ENCODE assay signal across 15 cellular contexts in the genomic region with DNA sequence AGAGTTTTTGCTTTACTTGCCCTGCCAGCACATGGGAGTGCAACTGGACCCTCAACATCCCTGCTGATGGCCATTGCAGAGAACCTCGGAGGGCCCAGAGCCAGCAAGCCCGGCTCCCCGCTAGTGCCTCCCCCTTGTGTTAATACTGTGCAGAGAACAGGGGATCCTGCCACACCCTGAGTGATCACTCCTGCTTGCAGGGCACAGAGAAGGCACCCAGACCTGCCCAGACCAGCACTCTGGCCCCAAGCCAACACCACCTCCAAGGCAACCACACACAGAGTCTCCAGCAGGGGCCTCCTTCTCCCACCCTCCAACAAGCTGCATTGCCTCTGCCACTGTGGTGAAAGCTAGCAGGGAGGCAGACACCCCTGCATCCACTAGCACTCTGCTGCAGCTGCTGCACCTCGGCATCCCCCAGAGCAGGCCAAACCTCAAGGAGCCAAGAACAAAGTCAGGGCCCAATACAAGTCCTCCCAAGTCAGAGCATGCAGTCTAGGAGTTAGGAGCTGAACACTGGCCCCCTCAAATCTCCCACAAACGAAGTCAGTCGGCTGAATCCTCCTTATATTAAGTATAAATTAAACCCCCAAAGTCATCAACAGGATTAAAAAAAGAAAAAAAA.
"Had no signal": no experiment of that assay in that cellular context is flagged by ENCODE, and none has a peak within 500 bp of the region (broad histone marks: within the 10 kb centered on the region; RNA-seq: fewer than 3 reads in every experiment).

No MANE protein-coding gene starts in this region.

- ATAC-seq: left colon had no signal

- H3K4me1 ChIP-seq: sigmoid colon, stomach, uterus had no signal

- H3K9me3 ChIP-seq: sigmoid colon, stomach, thoracic aorta, uterus had no signal

- DNase-seq: activated CD4-positive, alpha-beta T cell treated with anti-CD3 and anti-CD28 coated beads for 4 hours; activated naive CD4-positive, alpha-beta T cell; caudate nucleus; cortex of kidney; effector memory CD4-positive, alpha-beta T cell; erythroblast; left colon; stimulated activated CD4-positive, alpha-beta T cell treated with anti-CD3 and anti-CD28 coated beads, Interleukin-12 subunit alpha, Interleukin-12 subunit beta, amount 100 ng/mL, for 4 hours; stomach; T-cell; T1000; uterus had no signal

- H3K4me3 ChIP-seq: sigmoid colon, stomach, thoracic aorta, uterus had no signal

- H3K27me3 ChIP-seq: sigmoid colon, stomach, uterus had no signal

- H3K36me3 ChIP-seq: sigmoid colon, stomach, thoracic aorta, uterus had no signal

- H3K27ac ChIP-seq: sigmoid colon, stomach, thoracic aorta, uterus, VCaP had no signal
